Comparison of ENCODE assay signal across 25 cellular contexts in genomic region chr7:7317850-7318249, GRCh38.
"Had no signal": no experiment of that assay in that cellular context is flagged by ENCODE, and none has a peak within 500 bp of the region (broad histone marks: within the 10 kb centered on the region; RNA-seq: fewer than 3 reads in every experiment).

No MANE protein-coding gene starts in this region.

- DNase-seq: stimulated activated CD4-positive, alpha-beta T cell treated with anti-CD3 and anti-CD28 coated beads, Interleukin-2, amount 100 ng/mL, for 24 hours; stimulated activated CD4-positive, alpha-beta T cell treated with anti-CD3 and anti-CD28 coated beads, Interleukin-2, amount 100 ng/mL, for 48 hours; stimulated activated CD4-positive, alpha-beta T cell treated with anti-CD3 and anti-CD28 coated beads, Interleukin-4, amount 100 ng/mL, for 24 hours; stimulated activated CD4-positive, alpha-beta T cell treated with anti-CD3 and anti-CD28 coated beads, Interleukin-4, amount 100 ng/mL, for 4 hours; stimulated activated CD8-positive, alpha-beta memory T cell treated with anti-CD3 and anti-CD28 coated beads, Interleukin-4, amount 100 ng/mL, for 48 hours; stimulated activated naive B cell treated with anti-CD40 and anti-IgM and Interleukin-4, amounts not matched to agents 10 μg/mL and 1 μg/mL and 100 μg/mL, for 72 hours; stimulated activated naive CD4-positive, alpha-beta T cell; stimulated activated naive CD4-positive, alpha-beta T cell treated with Interleukin-2 at 50 U/mL for 16 hours; stimulated activated naive CD8-positive, alpha-beta T cell treated with anti-CD3 and anti-CD28 coated beads, Interleukin-15, amount 100 ng/mL, for 72 hours; stimulated activated naive CD8-positive, alpha-beta T cell treated with anti-CD3 and anti-CD28 coated beads, Interleukin-15, Interleukin-2, amounts not matched to agents 100 U/mL and 50 U/mL, for 24 hours; stomach; substantia nigra; testis; thyroid gland; tibial artery; transverse colon; upper lobe of left lung; upper lobe of right lung; uterus had no signal

- ATAC-seq: stimulated activated effector memory CD8-positive, alpha-beta T cell treated with anti-CD3 and anti-CD28 coated beads, Interleukin-12 subunit alpha, Interleukin-12 subunit beta, amount 100 ng/mL, for 72 hours; stimulated activated memory B cell treated with anti-CD40 and anti-IgM and Interleukin-4, amounts not matched to agents 10 μg/mL and 1 μg/mL and 100 μg/mL, for 72 hours; stimulated activated naive B cell treated with anti-CD40 and anti-IgM and Interleukin-4, amounts not matched to agents 10 μg/mL and 1 μg/mL and 100 μg/mL, for 72 hours; stimulated activated naive CD8-positive, alpha-beta T cell treated with anti-CD3 and anti-CD28 coated beads, Interleukin-15, amount 100 ng/mL, for 72 hours; stimulated activated naive CD8-positive, alpha-beta T cell treated with anti-CD3 and anti-CD28 coated beads, Interleukin-15, Interleukin-2, amounts not matched to agents 100 U/mL and 50 U/mL, for 24 hours had no signal

- H3K27ac ChIP-seq: stomach, suprapubic skin, testis, thoracic aorta, thyroid gland, tibial artery, tibial nerve, transverse colon, upper lobe of left lung, upper lobe of right lung, uterus, vagina had no signal

- H3K4me3 ChIP-seq: stomach, suprapubic skin, testis, thoracic aorta, thyroid gland, tibial artery, tibial nerve, transverse colon, upper lobe of left lung, upper lobe of right lung, uterus, vagina had no signal

- H3K27me3 ChIP-seq: stomach, suprapubic skin, testis, thyroid gland, tibial artery, tibial nerve, transverse colon, upper lobe of left lung, upper lobe of right lung, uterus, vagina had no signal

- H3K36me3 ChIP-seq: stomach, suprapubic skin, thoracic aorta, thyroid gland, tibial artery, tibial nerve, transverse colon, upper lobe of left lung, upper lobe of right lung, uterus, vagina had no signal

- H3K9me3 ChIP-seq: stomach, suprapubic skin, testis, thoracic aorta, thyroid gland, tibial artery, tibial nerve, transverse colon, upper lobe of left lung, upper lobe of right lung, uterus, vagina had no signal

- H3K4me1 ChIP-seq: testis, tibial artery, tibial nerve, transverse colon, upper lobe of left lung, upper lobe of right lung, uterus had no signal
